Comparison of ENCODE assay signal across 8 cellular contexts in the genomic region with DNA sequence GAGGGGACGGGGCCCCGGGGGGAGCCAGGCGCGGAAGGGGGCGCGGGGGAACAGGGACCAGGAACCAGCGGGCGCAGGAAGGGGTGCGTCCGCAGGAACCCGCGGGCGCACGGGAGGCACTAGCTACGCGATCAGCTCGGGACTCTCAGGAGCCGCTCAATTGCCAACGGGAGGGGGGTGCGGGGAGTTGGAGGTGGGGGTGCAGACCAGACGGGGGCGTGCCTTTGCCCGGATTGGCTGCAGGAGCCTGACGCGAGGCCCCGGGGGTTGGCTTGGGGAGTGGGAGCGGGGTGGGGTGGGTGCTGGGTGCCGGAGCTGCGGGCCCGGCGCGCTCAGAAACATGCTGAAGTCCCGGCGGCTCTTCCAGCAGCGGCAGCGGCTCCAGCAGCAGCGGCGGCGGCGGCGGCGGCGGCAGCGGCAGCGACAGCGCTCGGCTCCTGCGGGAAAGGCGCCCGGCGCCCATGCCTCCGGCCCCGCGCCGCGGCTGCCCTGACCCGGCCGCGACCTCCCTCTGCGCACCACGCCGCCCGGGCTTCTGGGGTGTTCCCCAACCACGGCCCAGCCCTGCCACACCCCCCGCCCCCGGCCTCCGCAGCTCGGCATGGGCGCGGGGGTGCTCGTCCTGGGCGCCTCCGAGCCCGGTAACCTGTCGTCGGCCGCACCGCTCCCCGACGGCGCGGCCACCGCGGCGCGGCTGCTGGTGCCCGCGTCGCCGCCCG. TPM values are rescaled to one million over a fixed set of nuclear protein-coding genes. Genes with fewer than 3 reads are reported as not detected.
A peak's percentile ranks its signal among the peaks of the same experiment; 100 is the strongest.
DNase-seq lines count a peak whose midpoint lies in the region; ATAC-seq and TF ChIP-seq lines count a peak whose summit lies in the region.

Gene ADRB1 (plus strand): TSS at position 335 of the 719 bp plus-strand sequence. CDS start 267 bp downstream, at position 602.

- peaks cover 5 to 12% of the 10 kb centered on the region in 2 experiments; a peak in 2 of 4 replicates for H3K4me1 ChIP-seq in HCT116 (ENCODE audit: control insufficient read depth in 1 of 2, insufficient read depth in 2 of 2, low read length in 2 of 2)
- peaks cover 29% of the 10 kb centered on the region for H3K4me1 ChIP-seq in mononuclear cell (ENCODE audit: insufficient read depth, low read length)
- H3K4me1 ChIP-seq in thoracic aorta (ENCODE audit: control insufficient read depth in 1 of 2, low read depth in 2 of 2), result peaks cover 3 to 13% of the 10 kb centered on the region in 2 donors

- no peaks in the 10 kb centered on the region for H3K9me3 ChIP-seq in HCT116 (ENCODE audit: control insufficient read depth in 1 of 2, insufficient read depth in 1 of 2, low read depth in 1 of 2, low read length in 2 of 2)
- H3K9me3 ChIP-seq in mononuclear cell (ENCODE audit: low read depth, low read length), result no peaks in the 10 kb centered on the region
- H3K9me3 ChIP-seq in thoracic aorta, result no peaks in the 10 kb centered on the region

- H2AFZ ChIP-seq in HCT116 (ENCODE audit: low read depth, low read length, poor library complexity, severe bottlenecking), result peak within 1 kb of the TSS; percentile 91

- no peaks in the 10 kb centered on the region for H3K9me3 Mint-ChIP-seq in activated CD4-positive, alpha-beta memory T cell treated with anti-CD3 and anti-CD28 coated beads, Interleukin-2, amount 10 ng/mL, durations not matched to agents 7 days and 5 days

- TF ChIP-seq RAD21 in HCT116 (IDR thresholded peaks at IDR 0.05; ENCODE audit: low read depth), result no peak

- no peaks in the 10 kb centered on the region for H3K36me3 ChIP-seq in HCT116 (ENCODE audit: control insufficient read depth in 1 of 2, insufficient read depth in 2 of 2, low read length in 2 of 2)
- no peaks in the 10 kb centered on the region for H3K36me3 ChIP-seq in thoracic aorta

- POLR2A ChIA-PET in HCT116 (lab: Charles Lee), result interaction anchor here (0.7 to 1.5 kb wide), 4 partner anchors 15 to 1551 kb away, joined by 3 to 9 read pairs (median 4); no protein-coding TSS in a partner anchor
- POLR2A ChIA-PET in activated CD4-positive, alpha-beta memory T cell treated with anti-CD3 and anti-CD28 coated beads, Interleukin-2, amount 10 ng/mL, durations not matched to agents 7 days and 5 days (lab: Charles Lee), result interaction anchor here (1.8 kb wide), 1 partner anchor 82 kb away, joined by 6 read pairs; no protein-coding TSS in a partner anchor

- H3K27me3 Mint-ChIP-seq in activated CD4-positive, alpha-beta memory T cell treated with anti-CD3 and anti-CD28 coated beads, Interleukin-2, amount 10 ng/mL, durations not matched to agents 7 days and 5 days, result peaks cover 81% of the 10 kb centered on the region

- ATAC-seq in HCT116 (peak; percentile 93), thoracic aorta (ENCODE audit: insufficient number of reproducible peaks, low FRiP score, low read depth) (no peak)

- BruUV-seq in HCT116 (replicated peaks; lab: Mats Ljungman, UMichigan), result no TSS peak

- RAD21 ChIA-PET in HCT116 (lab: Charles Lee; ENCODE audit: low non-redundant PET in 1 of 2, low total read pairs in 2 of 2, uncharacterized antibody in 2 of 2, unreplicated experiment in 2 of 2), result interaction anchor here in 1 of 2 experiments (0.6 to 1.0 kb wide), 2 partner anchors 111 to 185 kb away, joined by 3 to 4 read pairs; no protein-coding TSS in a partner anchor

- H3K4me3 ChIP-seq in HCT116 (replicated peaks in 1 of 2; ENCODE audit: low read depth in 1 of 2, low read length in 2 of 2), result peak within 1 kb of the TSS; percentile 65 to 72
- peak within 1 kb of the TSS; percentile 29 for H3K4me3 ChIP-seq in epithelial cell of proximal tubule (ENCODE audit: low read depth, low read length)
- H3K4me3 ChIP-seq in mononuclear cell (ENCODE audit: low read length), result peak within 1 kb of the TSS; percentile 16
- H3K4me3 ChIP-seq in thoracic aorta, result peak within 1 kb of the TSS; percentile 68

- H4K20me1 ChIP-seq in HCT116 (ENCODE audit: insufficient read depth), result no peaks in the 10 kb centered on the region

- H3K36me3 Mint-ChIP-seq in activated CD4-positive, alpha-beta memory T cell treated with anti-CD3 and anti-CD28 coated beads, Interleukin-2, amount 10 ng/mL, durations not matched to agents 7 days and 5 days (ENCODE audit: low read depth), result no peaks in the 10 kb centered on the region

- H3K27me3 ChIP-seq in HCT116 (ENCODE audit: insufficient read depth, low read length) (no peaks in the 10 kb centered on the region), mononuclear cell (ENCODE audit: insufficient read depth, low read length) (peaks cover 79% of the 10 kb centered on the region), thoracic aorta (replicated peaks; ENCODE audit: insufficient read depth) (peaks cover 10% of the 10 kb centered on the region)

- H3K4me3 Mint-ChIP-seq in activated CD4-positive, alpha-beta memory T cell treated with anti-CD3 and anti-CD28 coated beads, Interleukin-2, amount 10 ng/mL, durations not matched to agents 7 days and 5 days, result peak within 1 kb of the TSS; percentile 64

- no peak for TF ChIP-seq CTCF in HCT116 (IDR thresholded peaks at IDR 0.05 in 2 of 3, conservative IDR thresholded peaks at IDR 0.05 in 1 of 3; ENCODE audit: borderline replicate concordance in 1 of 3, insufficient read depth in 1 of 3, low read depth in 2 of 3, low read length in 2 of 3)
- no peak for TF ChIP-seq CTCF in epithelial cell of proximal tubule (conservative IDR thresholded peaks at IDR 0.05; ENCODE audit: low read depth, low read length)
- TF ChIP-seq CTCF in thoracic aorta (IDR thresholded peaks at IDR 0.05), result no peak

- H3K4me1 Mint-ChIP-seq in activated CD4-positive, alpha-beta memory T cell treated with anti-CD3 and anti-CD28 coated beads, Interleukin-2, amount 10 ng/mL, durations not matched to agents 7 days and 5 days, result peaks cover 25% of the 10 kb centered on the region

- H3K79me2 ChIP-seq in HCT116 (ENCODE audit: insufficient read depth, low read length), result no peaks in the 10 kb centered on the region

- H3K27ac ChIP-seq in HCT116 (ENCODE audit: low read depth, low read length), result peak within 1 kb of the TSS; percentile 12; the same call in 1 of the 2 replicates
- no peak within 1 kb of the TSS for H3K27ac ChIP-seq in thoracic aorta

- intact Hi-C loops in HCT116 (cut with micrococcal nuclease), result no loop called here

- in situ Hi-C loops in G401 (cut with HindIII; ENCODE audit: low sequenced_read_pairs), result no loop called here

- H3K27ac Mint-ChIP-seq in activated CD4-positive, alpha-beta memory T cell treated with anti-CD3 and anti-CD28 coated beads, Interleukin-2, amount 10 ng/mL, durations not matched to agents 7 days and 5 days, result no peak within 1 kb of the TSS

- peak within 1 kb of the TSS; percentile 59 for H3K9ac ChIP-seq in HCT116 (ENCODE audit: low read length)

- CTCF ChIA-PET in HCT116 (lab: Charles Lee), result no interaction called here
- CTCF ChIA-PET in activated CD4-positive, alpha-beta memory T cell treated with anti-CD3 and anti-CD28 coated beads, Interleukin-2, amount 10 ng/mL, durations not matched to agents 7 days and 5 days (lab: Charles Lee), result interaction anchor here (1.0 kb wide), 1 partner anchor 57 kb away, joined by 4 read pairs; no protein-coding TSS in a partner anchor

- H3K4me2 ChIP-seq in HCT116 (ENCODE audit: low read length), result peak within 1 kb of the TSS; percentile 87

- peak; percentile 26 for DNase-seq in G401 (ENCODE audit: low spot score)
- peak; percentile 53 for DNase-seq in HCT116 (ENCODE audit: low read depth, low spot score)
- DNase-seq in NCI-H1694 treated with DMSO at 0.1 percent for 48 hours (lab: John Stamatoyannopoulos, UW), result peak; percentile 43
- peak; percentile 39 for DNase-seq in activated CD4-positive, alpha-beta memory T cell treated with anti-CD3 and anti-CD28 coated beads, Interleukin-2, amount 10 ng/mL, durations not matched to agents 7 days and 5 days
- DNase-seq in epithelial cell of proximal tubule (ENCODE audit: low read depth), result no peak
- no peak for DNase-seq in thoracic aorta (ENCODE audit: low spot score)
- DNase-seq in NAMALWA (ENCODE audit: low spot score), result no peak

- H3K9me2 ChIP-seq in HCT116 (ENCODE audit: insufficient read depth), result no peaks in the 10 kb centered on the region

- TF ChIP-seq POLR2A in HCT116 (IDR thresholded peaks at IDR 0.05; ENCODE audit: borderline replicate concordance, extremely low read depth, insufficient read depth, insufficient read length), result no peak

TF ChIP-seq in HCT116, 20 proteins besides CTCF, POLR2A, EP300 and RAD21 (continues in another document):
- TF ChIP-seq POLR2AphosphoS5 (IDR thresholded peaks at IDR 0.05; ENCODE audit: low read depth, low read length) (peak; percentile 81), EZH2 (IDR thresholded peaks at IDR 0.05) (no peak), EZH2phosphoT487 (IDR thresholded peaks at IDR 0.05; ENCODE audit: borderline replicate concordance) (no peak), REST (IDR thresholded peaks at IDR 0.05; ENCODE audit: low read depth) (no peak), EGR1 (IDR thresholded peaks at IDR 0.05; ENCODE audit: low read depth) (no peak; the same call in 1 of the 2 replicates)

RNA-seq across cellular contexts. Expression of gene ADRB1, which starts in this region (rescaled TPM):
- total RNA-seq in G401 (2014; rRNA removed; shearing (Covaris generic)), result 4.1 and 4.8 TPM in 2 replicates
- total RNA-seq in HCT116 (2021; ENCODE audit: unreplicated experiment) (0.89 TPM), epithelial cell of proximal tubule (0.06 and 0.22 TPM in 2 replicates), mononuclear cell (2.4 TPM), thoracic aorta (under 1 TPM; 0.27 to 0.42 TPM)
- 0.53 and 0.62 TPM in 2 replicates for polyA plus RNA-seq in HCT116 (2012)
- under 1 TPM; 0.20 TPM for total RNA-seq in activated CD4-positive, alpha-beta memory T cell treated with anti-CD3 and anti-CD28 coated beads, Interleukin-2, amount 10 ng/mL, durations not matched to agents 7 days and 5 days

Comparison
In these comparisons a context has a peak if more than half of its experiments do, and no peak if none do; other contexts are left out.
1. Peak in DNase-seq, ATAC-seq, H3K4me3 ChIP-seq, H3K27ac ChIP-seq, H3K9ac ChIP-seq and H3K4me2 ChIP-seq in HCT116; RNA of the gene not detected or under 1 TPM.
2. Peak in DNase-seq in activated CD4-positive, alpha-beta memory T cell treated with anti-CD3 and anti-CD28 coated beads, Interleukin-2, amount 10 ng/mL, durations not matched to agents 7 days and 5 days; RNA of the gene not detected or under 1 TPM.
3. DNase-seq: peak in G401 (single experiment) and NCI-H1694 treated with DMSO at 0.1 percent for 48 hours (single experiment); none in epithelial cell of proximal tubule (single experiment), thoracic aorta (single experiment) and NAMALWA (single experiment).
4. H3K4me3 ChIP-seq: peak in every context shown above with its lines; median percentile 68 in HCT116; 68 in thoracic aorta; 29 in epithelial cell of proximal tubule; 16 in mononuclear cell.